ENCODE assay signal across 25 cellular contexts in the genomic region with DNA sequence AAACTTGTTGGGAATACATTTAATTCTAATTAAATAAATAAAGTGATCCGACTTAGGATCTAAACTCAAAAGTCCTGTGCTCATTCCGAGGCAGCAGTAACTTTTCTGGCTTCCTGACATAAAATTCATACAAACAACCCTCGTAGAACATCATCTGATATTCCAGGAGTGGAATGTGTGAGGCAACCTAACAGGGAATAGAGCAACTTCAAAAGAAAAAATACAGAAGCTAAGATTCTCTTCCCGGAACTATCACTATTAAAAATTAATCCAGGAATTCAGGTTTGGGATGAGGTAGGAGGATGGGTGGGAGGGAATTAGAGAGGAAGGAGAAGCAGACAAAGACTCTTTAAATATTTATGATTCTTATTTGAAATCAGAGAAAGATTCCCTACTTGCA. TPM values are rescaled to one million over a fixed set of nuclear protein-coding genes. Genes with fewer than 3 reads are reported as not detected.
DNase-seq lines count a peak whose midpoint lies in the region; ATAC-seq and TF ChIP-seq lines count a peak whose summit lies in the region.
"Had no signal": no experiment of that assay in that cellular context is flagged by ENCODE, and none has a peak within 500 bp of the region (broad histone marks: within the 10 kb centered on the region; RNA-seq: fewer than 3 reads in every experiment).

No MANE protein-coding gene starts in this region.

- H3K9me3 Mint-ChIP-seq in natural killer cell treated with Interleukin-12 subunit alpha and Interleukin-12 subunit beta and Interleukin-15 and Interleukin-18, amount 100 ng/mL, for 72 hours, result peaks cover 3% of the 10 kb centered on the region
- H3K9me3 Mint-ChIP-seq: neural crest cell had no signal

- H3K4me3 Mint-ChIP-seq in natural killer cell treated with Interleukin-12 subunit alpha and Interleukin-12 subunit beta and Interleukin-15 and Interleukin-18, amount 100 ng/mL, for 72 hours, result peak overlapping the region; percentile 82
- H3K4me3 Mint-ChIP-seq: neural crest cell; stimulated activated naive CD8-positive, alpha-beta T cell treated with anti-CD3 and anti-CD28 coated beads, Interleukin-15, Interleukin-2, amounts not matched to agents 100 ng/mL and 50 ng/mL, for 24 hours; T-cell had no signal

- peaks cover 28% of the 10 kb centered on the region for H3K79me2 ChIP-seq in GM23248 (ENCODE audit: insufficient read depth)
- H3K79me2 ChIP-seq: hepatocyte had no signal

- H3K36me3 Mint-ChIP-seq in natural killer cell treated with Interleukin-12 subunit alpha and Interleukin-12 subunit beta and Interleukin-15 and Interleukin-18, amount 100 ng/mL, for 72 hours, result no peaks in the 10 kb centered on the region
- H3K36me3 Mint-ChIP-seq: T-cell had no signal

- H3K27me3 ChIP-seq in GM23248 (replicated peaks; ENCODE audit: insufficient read depth) (no peaks in the 10 kb centered on the region), ascending aorta (no peaks in the 10 kb centered on the region)
- H3K27me3 ChIP-seq: adrenal gland, BE2C, hepatocyte, SJSA1, thyroid gland had no signal

- H3K27ac Mint-ChIP-seq in natural killer cell treated with Interleukin-12 subunit alpha and Interleukin-12 subunit beta and Interleukin-15 and Interleukin-18, amount 100 ng/mL, for 72 hours, result peak overlapping the region in 1 of 2 donors; percentile 90
- H3K27ac Mint-ChIP-seq: progenitor cell of endocrine pancreas; stimulated activated naive CD8-positive, alpha-beta T cell treated with anti-CD3 and anti-CD28 coated beads, Interleukin-15, Interleukin-2, amounts not matched to agents 100 ng/mL and 50 ng/mL, for 24 hours; T-cell had no signal

- intact Hi-C loops in ascending aorta (cut with DNase I), result no loop called here

- TF ChIP-seq CTCF in VCaP (conservative IDR thresholded peaks at IDR 0.05) (no peak), ascending aorta (IDR thresholded peaks at IDR 0.05) (no peak)

- peak overlapping the region; percentile 76 for H3K4me2 ChIP-seq in GM23248 (ENCODE audit: unreplicated experiment)
- H3K4me2 ChIP-seq: hepatocyte had no signal

- no peaks in the 10 kb centered on the region for H4K20me1 ChIP-seq in GM23248 (ENCODE audit: insufficient read depth)

- peaks cover 73% of the 10 kb centered on the region for H3F3A ChIP-seq in GM23248 (ENCODE audit: insufficient read depth)

- in situ Hi-C loops in GM23248 (cut with MboI), result no loop called here

- H3K27ac ChIP-seq in GM23248 (peak overlapping the region; percentile 98), VCaP (peak overlapping the region; percentile 28; the same call in 1 of the 2 replicates), ascending aorta (no peak overlapping the region)
- H3K27ac ChIP-seq: adrenal gland, hepatocyte, thyroid gland had no signal

- peak overlapping the region; percentile 82 for H3K9ac ChIP-seq in GM23248

- H3K4me3 ChIP-seq in GM23248 (peak overlapping the region; percentile 54), ascending aorta (no peak overlapping the region)
- H3K4me3 ChIP-seq: adrenal gland, GM12878, hepatocyte, SJSA1, thyroid gland had no signal

- no peak overlapping the region for H2AFZ ChIP-seq in GM23248
- H2AFZ ChIP-seq: hepatocyte had no signal

- H3K9me3 ChIP-seq in GM23248 (ENCODE audit: low read depth) (peaks cover 3% of the 10 kb centered on the region), ascending aorta (no peaks in the 10 kb centered on the region)
- H3K9me3 ChIP-seq: adrenal gland, BE2C, SJSA1, thyroid gland had no signal

- no peak for ATAC-seq in natural killer cell treated with Interleukin-12 subunit alpha and Interleukin-12 subunit beta and Interleukin-15 and Interleukin-18, amount 100 ng/mL, for 72 hours
- ATAC-seq in GM21786 (IDR thresholded peaks at IDR 0.05; ENCODE audit: unreplicated experiment), result no peak
- no peak for ATAC-seq in GM19452 (IDR thresholded peaks at IDR 0.05; ENCODE audit: unreplicated experiment)
- ATAC-seq: left ventricle myocardium superior, sciatic nerve, T-cell had no signal

- H3K36me3 ChIP-seq in GM23248 (ENCODE audit: low read depth), result no peaks in the 10 kb centered on the region
- H3K36me3 ChIP-seq in ascending aorta, result no peaks in the 10 kb centered on the region
- H3K36me3 ChIP-seq: adrenal gland, BE2C, SJSA1, thyroid gland had no signal

- DNase-seq in GM23248 (peak; percentile 51), fibroblast of peridontal ligament (ENCODE audit: extremely low read depth) (peak; percentile 47), ascending aorta (ENCODE audit: low spot score in 2 of 2) (no peak), NCI-H774 (lab: John Stamatoyannopoulos, UW) (no peak)
- no peak for DNase-seq in natural killer cell treated with Interleukin-12 subunit alpha and Interleukin-12 subunit beta and Interleukin-15 and Interleukin-18, amount 100 ng/mL, for 72 hours (ENCODE audit: low spot score)
- DNase-seq: activated T-cell treated with anti-CD3 and anti-CD28 coated beads, Interleukin-2, amount 50 U/mL, for 1 hour; adrenal gland; BE2C; DMS53; left ventricle myocardium superior; NCI-H146; NCI-H510A; stimulated activated CD4-positive, alpha-beta T cell treated with anti-CD3 and anti-CD28 coated beads, Interleukin-15, amount 100 ng/mL, for 24 hours; T-cell; thyroid gland had no signal

- peaks cover 26 to 32% of the 10 kb centered on the region in 2 donors for H3K4me1 Mint-ChIP-seq in natural killer cell treated with Interleukin-12 subunit alpha and Interleukin-12 subunit beta and Interleukin-15 and Interleukin-18, amount 100 ng/mL, for 72 hours (ENCODE audit: low read depth in 2 of 2)

- 41 to 43% methylated on average over 4 of the region's 4 CpGs for WGBS in GM23248 (ENCODE audit: low coverage in 1 of 2, low lambda C conversion rate in 2 of 2, missing lambda C conversion rate in 2 of 2), 2 experiments

- no peaks in the 10 kb centered on the region for H3K9me2 ChIP-seq in GM23248 (ENCODE audit: insufficient read depth)

- H3K4me1 ChIP-seq in GM23248 (ENCODE audit: insufficient read depth) (peaks cover 63% of the 10 kb centered on the region), ascending aorta (peaks cover 2% of the 10 kb centered on the region in 2 donors)
- H3K4me1 ChIP-seq: BE2C, thyroid gland had no signal

- peaks cover 27 to 35% of the 10 kb centered on the region in 2 donors for H3K27me3 Mint-ChIP-seq in natural killer cell treated with Interleukin-12 subunit alpha and Interleukin-12 subunit beta and Interleukin-15 and Interleukin-18, amount 100 ng/mL, for 72 hours

RNA-seq across cellular contexts. Expression of gene TRIO, which starts 32.9 kb away (rescaled TPM):
- 171 and 198 TPM in 2 replicates for total RNA-seq in GM23248 (2014; rRNA removed; shearing (Covaris generic))
- 19.0 and 28.1 TPM in 2 replicates for polyA plus RNA-seq in GM23248 (2016; fragmentation: Nextera tagmentation; extraction: Ambion mirVana)
- total RNA-seq in natural killer cell treated with Interleukin-12 subunit alpha and Interleukin-12 subunit beta and Interleukin-15 and Interleukin-18, amount 100 ng/mL, for 72 hours, result 10 to 100 TPM; 40.1 to 70.3 TPM
- 262 TPM for total RNA-seq in ascending aorta

Comparison
In these comparisons a context has a peak if more than half of its experiments do, and no peak if none do; other contexts are left out.
1. DNase-seq: peak in GM23248 (single experiment) and fibroblast of peridontal ligament (single experiment); none in natural killer cell treated with Interleukin-12 subunit alpha and Interleukin-12 subunit beta and Interleukin-15 and Interleukin-18, amount 100 ng/mL, for 72 hours (single experiment), ascending aorta (0 of 2) and NCI-H774 (single experiment).
2. H3K27ac ChIP-seq: peak in GM23248 (single experiment) and VCaP (single experiment); none in ascending aorta (0 of 2).